9 cellular contexts compared by ENCODE assay signal in the genomic region with DNA sequence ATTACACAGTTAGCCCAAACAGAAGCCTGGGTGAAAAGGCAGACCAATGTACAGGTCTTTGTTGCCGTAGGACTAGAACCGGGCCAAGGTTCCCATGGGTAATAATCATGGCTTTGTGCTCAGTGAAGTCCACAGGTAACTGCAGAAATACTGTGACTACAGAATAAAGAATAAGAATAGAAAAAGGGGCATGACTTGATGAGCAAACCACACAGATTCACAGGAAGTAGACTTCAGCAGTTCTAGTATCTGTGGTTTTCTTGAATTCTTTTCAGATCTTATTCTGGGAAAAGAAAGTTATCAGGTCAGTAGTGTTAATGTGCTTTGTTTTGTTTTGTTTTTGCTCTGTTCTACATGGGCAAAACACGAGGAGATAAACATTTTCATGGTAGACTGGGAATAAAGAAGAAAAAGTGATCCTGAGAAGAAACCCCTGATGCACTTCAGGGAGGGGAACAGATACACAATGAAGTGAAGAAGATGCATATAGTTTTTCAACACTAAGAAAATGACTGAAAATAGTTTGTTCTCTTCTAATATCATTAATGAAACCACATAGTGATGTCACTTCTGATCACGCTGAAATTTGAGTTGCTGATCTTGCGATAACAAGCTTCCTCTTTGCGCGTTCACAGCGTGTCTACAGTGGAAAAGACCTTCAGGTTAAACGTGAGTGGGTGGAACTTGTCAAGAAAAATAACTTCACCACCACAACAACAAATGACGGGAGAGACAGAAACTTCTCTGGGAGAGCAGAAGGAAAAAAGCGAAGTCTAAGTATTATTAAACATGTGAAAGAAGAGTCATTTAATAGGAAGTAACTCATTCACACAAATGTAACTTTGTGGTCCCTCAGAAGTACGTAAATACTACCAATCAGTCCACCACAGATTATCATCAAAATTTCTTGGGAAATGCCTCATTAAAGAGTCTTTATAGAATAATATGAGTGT.
A peak's percentile ranks its signal among the peaks of the same experiment; 100 is the strongest.
DNase-seq lines count a peak whose midpoint lies in the region; ATAC-seq lines count a peak whose summit lies in the region.
"Had no signal": no experiment of that assay in that cellular context is flagged by ENCODE, and none has a peak within 500 bp of the region (broad histone marks: within the 10 kb centered on the region; RNA-seq: fewer than 3 reads in every experiment).

No MANE protein-coding gene starts in this region.

- peaks cover 79% of the 10 kb centered on the region for H3K4me1 ChIP-seq in CD4-positive, alpha-beta memory T cell (ENCODE audit: insufficient read depth, low read length)

- H3K27me3 ChIP-seq in CD4-positive, alpha-beta memory T cell (ENCODE audit: insufficient read depth, low read length): no peaks in the 10 kb centered on the region

- in situ Hi-C loops in KBM-7 (cut with MboI; ENCODE audit: low pct_unique_long_range_greater_than_20kb, low sequenced_read_pairs): no loop called here

- no peaks in the 10 kb centered on the region for H3K36me3 ChIP-seq in CD4-positive, alpha-beta memory T cell (ENCODE audit: insufficient read depth, low read length)

- peak overlapping the region; percentile 88 to 97 (median 95) for H3K27ac Mint-ChIP-seq in CD4-positive, alpha-beta memory T cell

- CTCF ChIA-PET in CD4-positive, alpha-beta memory T cell (lab: Charles Lee; ENCODE audit: partially characterized antibody): interaction anchor here (1.4 to 3.2 kb wide), 5 partner anchors 13 to 181 kb away, joined by 3 to 12 read pairs (median 8); no protein-coding TSS in a partner anchor

- H3K9me3 ChIP-seq in CD4-positive, alpha-beta memory T cell (ENCODE audit: control insufficient read depth in 1 of 2, low read length in 2 of 2): no peaks in the 10 kb centered on the region

- peak overlapping the region; percentile 60 for H3K27ac ChIP-seq in CD4-positive, alpha-beta memory T cell (ENCODE audit: low read depth, low read length)

- H3K4me3 Mint-ChIP-seq in CD4-positive, alpha-beta memory T cell: peak overlapping the region; percentile 69 to 87 (median 81)

- peaks cover 67 to 77% (median 72%) of the 10 kb centered on the region in 4 donors for H3K4me1 Mint-ChIP-seq in CD4-positive, alpha-beta memory T cell

- H3K4me3 ChIP-seq in CD4-positive, alpha-beta memory T cell (ENCODE audit: low read length in 2 of 2): peak overlapping the region in 1 of 2 donors; percentile 35
- H3K4me3 ChIP-seq: skin epidermis had no signal

- POLR2A ChIA-PET in CD4-positive, alpha-beta memory T cell (lab: Charles Lee; ENCODE audit: partially characterized antibody): interaction anchor here (0.7 to 6.2 kb wide), 8 partner anchors 11 to 296 kb away, joined by 3 to 63 read pairs (median 6); no protein-coding TSS in a partner anchor

- intact Hi-C loops in CD4-positive, alpha-beta memory T cell (cut with micrococcal nuclease): loop anchor here (1.0 to 5.0 kb wide), 6 partner anchors 16 to 314 kb away; a partner anchor contains a TSS

- no peaks in the 10 kb centered on the region for H3K27me3 Mint-ChIP-seq in CD4-positive, alpha-beta memory T cell

- peak; percentile 78 to 87 (median 82) for DNase-seq in CD4-positive, alpha-beta memory T cell
- DNase-seq in KBM-7 (peak; percentile 69), activated T-helper 1 cell treated with Interleukin-2 at 50 U/mL for 16 hours (ENCODE audit: low read depth) (peak; percentile 21), NCI-H2029 treated with DMSO at 0.1 percent for 48 hours (lab: John Stamatoyannopoulos, UW) (no peak), epidermal melanocyte (ENCODE audit: insufficient read length, low spot score) (no peak), NCI-H1436 treated with DMSO at 0.1 percent for 48 hours (lab: John Stamatoyannopoulos, UW) (no peak)
- peak; percentile 34 for DNase-seq in stimulated activated CD4-positive, alpha-beta T cell treated with anti-CD3 and anti-CD28 coated beads, Interleukin-4, amount 100 ng/mL, for 1 hour

- H3K36me3 Mint-ChIP-seq in CD4-positive, alpha-beta memory T cell: no peaks in the 10 kb centered on the region

- peak; percentile 92 for ATAC-seq in GM21390 (IDR thresholded peaks at IDR 0.05; ENCODE audit: unreplicated experiment)

- H3K9me3 Mint-ChIP-seq in CD4-positive, alpha-beta memory T cell: peaks cover 0 to 6% (median 3%) of the 10 kb centered on the region in 8 donors

Comparison
In these comparisons a context has a peak if more than half of its experiments do, and no peak if none do; other contexts are left out.
1. DNase-seq: peak in CD4-positive, alpha-beta memory T cell (5 of 5), KBM-7 (single experiment), activated T-helper 1 cell treated with Interleukin-2 at 50 U/mL for 16 hours (single experiment) and stimulated activated CD4-positive, alpha-beta T cell treated with anti-CD3 and anti-CD28 coated beads, Interleukin-4, amount 100 ng/mL, for 1 hour (single experiment); none in NCI-H2029 treated with DMSO at 0.1 percent for 48 hours (single experiment), epidermal melanocyte (single experiment) and NCI-H1436 treated with DMSO at 0.1 percent for 48 hours (single experiment).